ENCODE assay signal across 8 cellular contexts in genomic region chr19:53553865-53554791, GRCh38. TPM values are rescaled to one million over a fixed set of nuclear protein-coding genes. Genes with fewer than 3 reads are reported as not detected.
DNase-seq lines count a peak whose midpoint lies in the region; ATAC-seq and TF ChIP-seq lines count a peak whose summit lies in the region.

No MANE protein-coding gene starts in this region.

- ATAC-seq in stimulated activated naive B cell treated with anti-CD40 and anti-IgM and Interleukin-4, amounts not matched to agents 10 μg/mL and 1 μg/mL and 100 μg/mL, for 72 hours (replicated peaks) = peak; percentile 86

- H3K4me3 ChIP-seq in HEK293 (ENCODE audit: low read depth, low read length) = peak overlapping the region; percentile 58
- H3K4me3 ChIP-seq in epithelial cell of proximal tubule (ENCODE audit: low read depth, low read length) = peak overlapping the region; percentile 68
- peak overlapping the region; percentile 64 to 69 for H3K4me3 ChIP-seq in muscle layer of duodenum (ENCODE audit: low read depth in 1 of 2, low read length in 2 of 2)

- CTCF ChIA-PET in HEK293 (lab: Yijun Ruan, JAX) = interaction anchor here (1.0 to 1.1 kb wide), 2 partner anchors 45 kb away, joined by 3 to 5 read pairs; no protein-coding TSS in a partner anchor

- peak overlapping the region; percentile 96 to 97 for H3K4me3 Mint-ChIP-seq in stimulated activated naive B cell treated with anti-CD40 and anti-IgM and Interleukin-4, amounts not matched to agents 10 μg/mL and 1 μg/mL and 100 μg/mL, for 72 hours

- H3K9me3 Mint-ChIP-seq in stimulated activated naive B cell treated with anti-CD40 and anti-IgM and Interleukin-4, amounts not matched to agents 10 μg/mL and 1 μg/mL and 100 μg/mL, for 72 hours = peaks cover 2 to 8% of the 10 kb centered on the region in 2 donors

- in situ Hi-C loops in G401 (cut with HindIII; ENCODE audit: low sequenced_read_pairs) = no loop called here

- peak overlapping the region; percentile 99 for H3K27ac Mint-ChIP-seq in stimulated activated naive B cell treated with anti-CD40 and anti-IgM and Interleukin-4, amounts not matched to agents 10 μg/mL and 1 μg/mL and 100 μg/mL, for 72 hours

- H3K27me3 Mint-ChIP-seq in stimulated activated naive B cell treated with anti-CD40 and anti-IgM and Interleukin-4, amounts not matched to agents 10 μg/mL and 1 μg/mL and 100 μg/mL, for 72 hours = no peaks in the 10 kb centered on the region

- peaks cover 8 to 13% of the 10 kb centered on the region in 2 donors for H3K4me1 Mint-ChIP-seq in stimulated activated naive B cell treated with anti-CD40 and anti-IgM and Interleukin-4, amounts not matched to agents 10 μg/mL and 1 μg/mL and 100 μg/mL, for 72 hours

- H3K27ac ChIP-seq in HEK293 (ENCODE audit: extremely low read depth, low read depth, low read length) (peak overlapping the region; percentile 52; the same call in 1 of the 2 replicates), muscle layer of duodenum (ENCODE audit: low read length) (peak overlapping the region; percentile 56)

- DNase-seq in G401 (ENCODE audit: low spot score) = peak; percentile 84
- peak; percentile 48 for DNase-seq in NCI-H2196 treated with DMSO at 0.1 percent for 48 hours (lab: John Stamatoyannopoulos, UW; ENCODE audit: unreplicated experiment)
- DNase-seq in activated T-cell treated with anti-CD3 and anti-CD28 coated beads for 24 hours (ENCODE audit: low read depth) = peak; percentile 86
- DNase-seq in epithelial cell of proximal tubule (ENCODE audit: low read depth) = no peak
- peak; percentile 90 for DNase-seq in stimulated activated naive B cell treated with anti-CD40 and anti-IgM and Interleukin-4, amounts not matched to agents 10 μg/mL and 1 μg/mL and 100 μg/mL, for 72 hours
- no peak for DNase-seq in SKM-1 (lab: John Stamatoyannopoulos, UW; ENCODE audit: unreplicated experiment)

- H3K27me3 ChIP-seq in muscle layer of duodenum (ENCODE audit: low read depth, low read length) = no peaks in the 10 kb centered on the region

- no peaks in the 10 kb centered on the region; the same call in 1 of the 2 replicates for H3K4me1 ChIP-seq in HEK293 (ENCODE audit: control insufficient read depth, insufficient read depth, low read length)
- H3K4me1 ChIP-seq in muscle layer of duodenum (ENCODE audit: control insufficient read depth in 1 of 2, insufficient read depth in 2 of 2, low read length in 2 of 2) = no peaks in the 10 kb centered on the region

- H3K36me3 Mint-ChIP-seq in stimulated activated naive B cell treated with anti-CD40 and anti-IgM and Interleukin-4, amounts not matched to agents 10 μg/mL and 1 μg/mL and 100 μg/mL, for 72 hours = peaks cover 27 to 47% of the 10 kb centered on the region in 2 donors

- H3K9me3 ChIP-seq in HEK293 (ENCODE audit: control insufficient read depth, insufficient read depth, low read depth, low read length) (no peaks in the 10 kb centered on the region), muscle layer of duodenum (ENCODE audit: control insufficient read depth in 1 of 2, low read length in 2 of 2) (no peaks in the 10 kb centered on the region)

- H3K36me3 ChIP-seq in HEK293 (ENCODE audit: control insufficient read depth in 2 of 2, insufficient read depth in 1 of 2, low read length in 2 of 2) (peaks cover 26 to 29% of the 10 kb centered on the region in 2 experiments), muscle layer of duodenum (ENCODE audit: control insufficient read depth in 1 of 2, insufficient read depth in 2 of 2, low read length in 2 of 2) (peaks cover 0 to 14% of the 10 kb centered on the region in 2 donors)

- POLR2A ChIA-PET in HEK293 (lab: Yijun Ruan, JAX) = interaction anchor here (0.6 kb wide), 1 partner anchor 1276 kb away, joined by 4 read pairs; no protein-coding TSS in a partner anchor

- peak; percentile 60; the same call in 1 of the 2 replicates for TF ChIP-seq CTCF in HEK293 (tag by site-specific recombination; IDR thresholded peaks at IDR 0.05)
- TF ChIP-seq CTCF in epithelial cell of proximal tubule (conservative IDR thresholded peaks at IDR 0.05; ENCODE audit: low read depth, low read length) = no peak

TF ChIP-seq in HEK293, 187 proteins besides CTCF, POLR2A, EP300 and RAD21 (continues in another document):
- TF ChIP-seq ZNF501 (tag by site-specific recombination; IDR thresholded peaks at IDR 0.05) (peak; percentile 69; the same call in 1 of the 2 replicates), ZBTB21 (tag by site-specific recombination; IDR thresholded peaks at IDR 0.05) (peak; percentile 97), ZNF692 (tag by site-specific recombination; IDR thresholded peaks at IDR 0.05) (peak; percentile 50; the same call in 1 of the 2 replicates), ZSCAN4 (tag by site-specific recombination; IDR thresholded peaks at IDR 0.05) (peak; percentile 96), ZNF433 (tag by site-specific recombination; IDR thresholded peaks at IDR 0.05; ENCODE audit: low read depth) (no peak), GLIS1 (tag by site-specific recombination; IDR thresholded peaks at IDR 0.05) (peak; percentile 73), ZNF146 (tag by site-specific recombination; IDR thresholded peaks at IDR 0.05) (no peak), ZNF366 (tag by site-specific recombination; conservative IDR thresholded peaks at IDR 0.05) (0 out of 2 replicates have a peak, but pooled peaks have one; percentile 34), ZNF571 (tag by site-specific recombination; IDR thresholded peaks at IDR 0.05) (no peak), ZXDB (tag by site-specific recombination; IDR thresholded peaks at IDR 0.05) (peak; percentile 36; the same call in 1 of the 2 replicates), ZNF704 (tag by site-specific recombination; IDR thresholded peaks at IDR 0.05) (no peak), ZNF48 (tag by site-specific recombination; IDR thresholded peaks at IDR 0.05) (no peak), KLF8 (tag by site-specific recombination; IDR thresholded peaks at IDR 0.05) (peak; percentile 52; the same call in 1 of the 2 replicates), ZNF510 (tag by site-specific recombination; IDR thresholded peaks at IDR 0.05; ENCODE audit: insufficient replicate concordance) (no peak), ZIC2 (tag by site-specific recombination; IDR thresholded peaks at IDR 0.05) (peak; percentile 64), ZNF184 (tag by site-specific recombination; IDR thresholded peaks at IDR 0.05) (no peak), ZNF473 (tag by site-specific recombination; IDR thresholded peaks at IDR 0.05) (no peak), MEIS1 (CRISPR knock-in tag; IDR thresholded peaks at IDR 0.05; ENCODE audit: borderline replicate concordance) (no peak), EGR2 (tag by site-specific recombination; IDR thresholded peaks at IDR 0.05; ENCODE audit: low read depth) (0 out of 2 replicates have a peak, but pooled peaks have one; percentile 17), ZEB2 (tag by site-specific recombination; IDR thresholded peaks at IDR 0.05) (peak; percentile 66; the same call in 1 of the 2 replicates), PBX3 (CRISPR knock-in tag; IDR thresholded peaks at IDR 0.05) (peak; percentile 95), ZNF629 (tag by site-specific recombination; IDR thresholded peaks at IDR 0.05) (peak; percentile 98), ZNF335 (tag by site-specific recombination; conservative IDR thresholded peaks at IDR 0.05) (peak; percentile 97), WT1 (tag by site-specific recombination; IDR thresholded peaks at IDR 0.05) (no peak), GLI4 (tag by site-specific recombination; IDR thresholded peaks at IDR 0.05) (0 out of 2 replicates have a peak, but pooled peaks have one; percentile 59)

RNA-seq across cellular contexts. Expression of gene ZNF331, which starts 16.2 kb away (rescaled TPM):
- 4.2 and 10.6 TPM in 2 replicates for total RNA-seq in G401 (2014; rRNA removed; shearing (Covaris generic))
- 5.3 and 6.1 TPM in 2 replicates for total RNA-seq in epithelial cell of proximal tubule

Comparison
In these comparisons a context has a peak if more than half of its experiments do, and no peak if none do; other contexts are left out.
1. DNase-seq: peak in G401 (single experiment), NCI-H2196 treated with DMSO at 0.1 percent for 48 hours (single experiment), activated T-cell treated with anti-CD3 and anti-CD28 coated beads for 24 hours (single experiment) and stimulated activated naive B cell treated with anti-CD40 and anti-IgM and Interleukin-4, amounts not matched to agents 10 μg/mL and 1 μg/mL and 100 μg/mL, for 72 hours (single experiment); none in epithelial cell of proximal tubule (single experiment) and SKM-1 (single experiment).
2. Peak in every context shown above with its lines, with median percentiles within 50 percentile points of each other: H3K4me3 ChIP-seq.